8 cellular contexts compared by ENCODE assay signal in the genomic region with DNA sequence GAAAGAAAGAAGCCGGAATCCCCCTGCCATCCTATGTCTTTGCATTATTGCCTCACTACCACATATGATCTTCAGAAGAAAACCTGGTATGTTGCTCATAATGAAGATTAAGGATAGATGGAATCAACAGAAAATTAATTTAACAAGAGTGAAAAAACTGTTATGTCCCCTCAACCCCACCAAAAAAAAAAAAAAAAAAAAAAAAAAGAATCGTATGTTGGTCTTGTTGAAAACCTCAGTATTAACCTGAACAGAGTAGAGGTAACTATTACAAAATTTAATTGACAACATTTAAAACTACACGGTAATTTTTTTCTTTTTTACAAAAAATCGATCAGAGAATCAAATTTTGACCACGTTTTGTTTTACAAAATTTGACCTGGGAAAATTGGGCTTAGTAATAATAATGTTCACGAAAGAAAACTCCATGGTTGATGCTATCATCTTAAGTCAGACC. TPM values are rescaled to one million over a fixed set of nuclear protein-coding genes. Genes with fewer than 3 reads are reported as not detected.
DNase-seq lines count a peak whose midpoint lies in the region; ATAC-seq and TF ChIP-seq lines count a peak whose summit lies in the region.

No MANE protein-coding gene starts in this region.

- WGBS in heart left ventricle, 4 donors, result 27 to 30% (median 30%) methylated on average over 6 of the region's 6 CpGs
- no CpG with 5 or more reads among the region's 6 CpGs for WGBS in mesodermal cell (ENCODE audit: insufficient coverage in 2 of 2), 2 experiments

- TF ChIP-seq POLR2A in heart left ventricle (IDR thresholded peaks at IDR 0.05), result no peak
- TF ChIP-seq POLR2A in breast epithelium (IDR thresholded peaks at IDR 0.05), result no peak
- TF ChIP-seq POLR2A in uterus (IDR thresholded peaks at IDR 0.05), result no peak

- H3K9me3 ChIP-seq in heart left ventricle (no peaks in the 10 kb centered on the region), breast epithelium (no peaks in the 10 kb centered on the region), mesodermal cell (ENCODE audit: control insufficient read depth, low read length) (no peaks in the 10 kb centered on the region), uterus (no peaks in the 10 kb centered on the region)

- no peak for DNase-seq in heart left ventricle
- no peak for DNase-seq in Right ventricle myocardium superior
- no peak for DNase-seq in breast epithelium (ENCODE audit: low spot score in 2 of 2)
- DNase-seq in uterus, result no peak
- no peak for DNase-seq in D341Med (ENCODE audit: low spot score)
- DNase-seq in stimulated activated CD4-positive, alpha-beta T cell treated with anti-CD3 and anti-CD28 coated beads, Interleukin-15, amount 100 ng/mL, for 24 hours, result no peak

- H3K4me1 ChIP-seq in heart left ventricle, result peaks cover 4 to 37% (median 25%) of the 10 kb centered on the region in 12 donors
- no peaks in the 10 kb centered on the region for H3K4me1 ChIP-seq in breast epithelium
- peaks cover 12% of the 10 kb centered on the region for H3K4me1 ChIP-seq in mesodermal cell (ENCODE audit: control insufficient read depth, insufficient read depth, low read length, poor library complexity, severe bottlenecking)
- H3K4me1 ChIP-seq in uterus, result no peaks in the 10 kb centered on the region

- H3K27me3 ChIP-seq in heart left ventricle, result no peaks in the 10 kb centered on the region
- H3K27me3 ChIP-seq in breast epithelium, result no peaks in the 10 kb centered on the region
- no peaks in the 10 kb centered on the region for H3K27me3 ChIP-seq in uterus

- H3K4me3 ChIP-seq in heart left ventricle, result peak overlapping the region; percentile 58 to 95 (median 90)
- H3K4me3 ChIP-seq in breast epithelium, result peak overlapping the region; percentile 62 to 99 (median 87)
- H3K4me3 ChIP-seq in mesodermal cell (ENCODE audit: extremely low read depth, insufficient read depth, low read length, poor library complexity, severe bottlenecking), result peak overlapping the region; percentile 98
- H3K4me3 ChIP-seq in uterus, result peak overlapping the region; percentile 90 to 96

- H3K27ac ChIP-seq in heart left ventricle (peak overlapping the region; percentile 93 to 100 (median 98)), breast epithelium (peak overlapping the region; percentile 97 to 99), mesodermal cell (ENCODE audit: low read depth, low read length, severe bottlenecking) (peak overlapping the region; percentile 96), uterus (peak overlapping the region; percentile 98 to 99)

- intact Hi-C loops in heart left ventricle (cut with DNase I) (loop anchor here in 4 of 10 donors (5.0 kb wide), 4 partner anchors 35 to 115 kb away; no protein-coding TSS in a partner anchor), Right ventricle myocardium superior (cut with DNase I) (no loop called here), breast epithelium (cut with DNase I; ENCODE audit: low total_unique reads) (loop anchor here (5.0 kb wide), 1 partner anchor 170 kb away; no protein-coding TSS in a partner anchor), uterus (cut with DNase I; ENCODE audit: low total_unique reads) (loop anchor here (5.0 kb wide), 1 partner anchor 110 kb away; no protein-coding TSS in a partner anchor)

- TF ChIP-seq CTCF in heart left ventricle (IDR thresholded peaks at IDR 0.05) (peak in 1 of 12 donors; percentile 12), breast epithelium (IDR thresholded peaks at IDR 0.05) (peak in 1 of 3 donors; percentile 25), uterus (IDR thresholded peaks at IDR 0.05) (no peak)

- H3K36me3 ChIP-seq in heart left ventricle (peaks cover 0 to 28% (median 17%) of the 10 kb centered on the region in 9 donors), breast epithelium (no peaks in the 10 kb centered on the region), mesodermal cell (ENCODE audit: control insufficient read depth, insufficient read depth, low read length) (peaks cover 36% of the 10 kb centered on the region), uterus (no peaks in the 10 kb centered on the region)

- ATAC-seq in heart left ventricle (no peak), Right ventricle myocardium superior (ENCODE audit: poor library complexity) (no peak), GM18498 (IDR thresholded peaks at IDR 0.05; ENCODE audit: unreplicated experiment) (no peak)

RNA-seq across cellular contexts. Expression of a gene that starts 0.8 kb away (rescaled TPM):
- 100 to 1,000 TPM; 156 to 242 (median 210) TPM for total RNA-seq in heart left ventricle
- polyA plus RNA-seq in heart left ventricle, result 100 to 1,000 TPM in 1 of 2 donors, 10 to 100 TPM in 1; 42.5 to 172 TPM
- total RNA-seq in Right ventricle myocardium superior, result 191 TPM
- total RNA-seq in breast epithelium, result 100 to 1,000 TPM; 151 to 350 (median 287) TPM
- polyA plus RNA-seq in mesodermal cell (2013, experiment 1 of 2), result 269 TPM
- polyA plus RNA-seq in mesodermal cell (2013, experiment 2 of 2), result 300 TPM
- 100 to 1,000 TPM; 101 to 326 (median 205) TPM for total RNA-seq in uterus

RNA-seq across cellular contexts. Expression of a gene that starts 29.2 kb away (rescaled TPM):
- 10 to 100 TPM; 16.0 to 28.5 (median 18.2) TPM for total RNA-seq in heart left ventricle
- 1 to 10 TPM; 8.1 to 9.3 TPM for polyA plus RNA-seq in heart left ventricle
- 32.9 TPM for total RNA-seq in Right ventricle myocardium superior
- 10 to 100 TPM in 2 of 3 donors, 1 to 10 TPM in 1; 5.3 to 54.4 (median 29.2) TPM for total RNA-seq in breast epithelium
- 0.37 TPM for polyA plus RNA-seq in mesodermal cell (2013, experiment 1 of 2)
- polyA plus RNA-seq in mesodermal cell (2013, experiment 2 of 2), result 0.20 TPM
- 10 to 100 TPM in 1 of 4 donors, 1 to 10 TPM in 3; 4.6 to 10.4 (median 7.9) TPM for total RNA-seq in uterus
